ENCODE assay signal across 15 cellular contexts in the genomic region with DNA sequence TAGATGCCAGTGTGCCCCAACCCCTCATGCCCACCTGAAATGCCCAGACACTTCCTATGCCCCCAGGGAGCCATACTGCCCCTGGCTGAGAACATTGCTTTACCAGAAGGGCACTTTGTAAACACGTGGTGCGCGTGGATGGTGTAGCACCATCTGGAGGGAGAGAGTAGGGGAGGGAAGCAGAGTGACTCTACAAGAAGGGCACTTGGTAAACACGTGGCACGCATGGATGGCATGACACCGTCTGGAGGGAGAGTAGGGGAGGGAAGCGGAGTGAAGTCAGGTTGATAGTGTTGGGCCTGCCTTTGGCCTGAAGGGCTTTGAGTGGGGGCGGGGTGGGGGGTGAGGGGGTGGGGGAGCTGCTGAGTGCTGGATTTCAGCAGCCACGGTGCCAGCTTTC.
DNase-seq lines count a peak whose midpoint lies in the region; ATAC-seq, FAIRE-seq and TF ChIP-seq lines count a peak whose summit lies in the region.
"Had no signal": no experiment of that assay in that cellular context is flagged by ENCODE, and none has a peak within 500 bp of the region (broad histone marks: within the 10 kb centered on the region; RNA-seq: fewer than 3 reads in every experiment).

No MANE protein-coding gene starts in this region.

- no peak overlapping the region for H3K18ac ChIP-seq in H1 (ENCODE audit: extremely low read depth, low read length)

- no peak overlapping the region for H4K5ac ChIP-seq in H1 (ENCODE audit: insufficient read length, low read depth, low read length)

- H4K8ac ChIP-seq in H1 (ENCODE audit: extremely low read depth, insufficient read depth, low read length), result no peak overlapping the region

- no peaks in the 10 kb centered on the region for H3K9me3 ChIP-seq in BLaER1
- no peaks in the 10 kb centered on the region for H3K9me3 ChIP-seq in H1 (ENCODE audit: insufficient read depth in 2 of 2, low read depth in 1 of 2, low read length in 1 of 2)

- peak; percentile 83 for DNase-seq in DMS53 (lab: John Stamatoyannopoulos, UW)
- DNase-seq in NCI-H2029 treated with DMSO at 0.1 percent for 48 hours (lab: John Stamatoyannopoulos, UW), result peak; percentile 38
- DNase-seq in H1 (ENCODE audit: low read depth in 1 of 2, low spot score in 2 of 2), result no peak
- no peak for DNase-seq in RKO (ENCODE audit: low spot score)
- no peak for DNase-seq in activated CD4-positive, alpha-beta T cell treated with anti-CD3 and anti-CD28 coated beads, Interleukin-2, amount 50 U/mL, for 4 hours
- DNase-seq: activated B cell treated with CpG ODN at 0.5 μM for 24 hours; activated CD4-positive, alpha-beta T cell treated with anti-CD3 and anti-CD28 coated beads, Interleukin-2, amount 50 U/mL, for 48 hours; activated effector memory CD4-positive, alpha-beta T cell treated with anti-CD3 and anti-CD28 coated beads, Interleukin-2, amount 50 U/mL, for 16 hours; DND-41; GM23248; immature natural killer cell had no signal

- POLR2A ChIA-PET in H1 (lab: Charles Lee; ENCODE audit: partially characterized antibody), result no interaction called here

- no peaks in the 10 kb centered on the region for H3K79me1 ChIP-seq in H1 (ENCODE audit: low read depth, low read length)

- TF ChIP-seq RAD21 in H1 (IDR thresholded peaks at IDR 0.05 in 1 of 2, conservative IDR thresholded peaks at IDR 0.05 in 1 of 2; ENCODE audit: low read depth in 2 of 2, low read length in 2 of 2), result no peak

- H3K23me2 ChIP-seq in H1 (ENCODE audit: low read depth, low read length), result no peaks in the 10 kb centered on the region

- no peak overlapping the region for H2AFZ ChIP-seq in H1 (ENCODE audit: low read length)
- H2AFZ ChIP-seq: GM23248 had no signal

- no peak overlapping the region for H3K56ac ChIP-seq in H1 (replicated peaks; ENCODE audit: insufficient read length, low read depth, low read length)

- FAIRE-seq in H1 (lab: Jason Lieb, UNC), result no peak
- FAIRE-seq: GM12891, GM19239 had no signal

- H3K4me3 ChIP-seq in BLaER1, result no peak overlapping the region
- no peak overlapping the region for H3K4me3 ChIP-seq in H1 (ENCODE audit: extremely low read depth in 1 of 4, insufficient read depth in 2 of 4, low read depth in 3 of 4, low read length in 4 of 4)
- H3K4me3 ChIP-seq: GM23248 had no signal

- no peak for TF ChIP-seq CTCF in H1 (IDR thresholded peaks at IDR 0.05; ENCODE audit: control extremely low read depth in 1 of 3, insufficient read depth in 1 of 3, low read depth in 1 of 3, low read length in 3 of 3)

- no peak overlapping the region for H2BK15ac ChIP-seq in H1 (ENCODE audit: low read length)

- H3K4me1 ChIP-seq in BLaER1 (peaks cover 35% of the 10 kb centered on the region), H1 (replicated peaks in 1 of 4; ENCODE audit: control insufficient read depth in 3 of 4, insufficient read depth in 4 of 4, low read length in 3 of 4) (no peaks in the 10 kb centered on the region; a peak in 1 of 7 replicates)

- no peak overlapping the region for H2BK5ac ChIP-seq in H1 (ENCODE audit: low read depth, low read length)

- no peaks in the 10 kb centered on the region for H3K79me2 ChIP-seq in H1 (ENCODE audit: control insufficient read depth in 1 of 2, insufficient read depth in 2 of 2, low read length in 2 of 2)

- ATAC-seq in GM18498 (IDR thresholded peaks at IDR 0.05; ENCODE audit: unreplicated experiment), result no peak

- 0 out of 2 replicates have a peak overlapping the region, but pooled peaks have one; percentile 28 for H2AK5ac ChIP-seq in H1 (ENCODE audit: low read depth, low read length)

- no peak overlapping the region for H3K14ac ChIP-seq in H1 (ENCODE audit: insufficient read length)

- no peak overlapping the region for H3K9ac ChIP-seq in BLaER1
- H3K9ac ChIP-seq in H1 (replicated peaks in 1 of 4; ENCODE audit: extremely low read depth in 1 of 4, low read depth in 3 of 4, low read length in 3 of 4), result no peak overlapping the region
- H3K9ac ChIP-seq: GM23248 had no signal

- H3K4me2 ChIP-seq in BLaER1 (peak overlapping the region; percentile 48), H1 (ENCODE audit: insufficient read depth in 1 of 2, low read depth in 2 of 2, low read length in 2 of 2) (no peak overlapping the region)

- H2BK12ac ChIP-seq in H1 (ENCODE audit: low read depth, low read length), result no peak overlapping the region

- CTCF ChIA-PET in H1 (lab: Charles Lee; ENCODE audit: partially characterized antibody), result interaction anchor here (0.6 to 2.6 kb wide), 3 partner anchors 9 to 119 kb away, joined by 3 to 7 read pairs (median 6); no protein-coding TSS in a partner anchor

- WGBS in H1 (ENCODE audit: extremely low coverage in 1 of 2, insufficient coverage in 1 of 2, insufficient read length in 1 of 2, insufficient replicate concordance in 2 of 2, low coverage in 1 of 2, low lambda C conversion rate in 2 of 2, missing lambda C conversion rate in 1 of 2), 2 experiments, result 88% methylated on average over 9 of the region's 9 CpGs; no CpG with 5 or more reads in 1 of the 2 experiments

- no peak overlapping the region for H2BK120ac ChIP-seq in H1 (replicated peaks; ENCODE audit: low read depth, low read length)

- no peak overlapping the region for H3K4ac ChIP-seq in H1 (replicated peaks; ENCODE audit: insufficient read length, low read depth, low read length)

- H3K36me3 ChIP-seq in BLaER1 (no peaks in the 10 kb centered on the region), H1 (ENCODE audit: control insufficient read depth in 2 of 4, insufficient read depth in 4 of 4, low read length in 3 of 4) (no peaks in the 10 kb centered on the region)

- TF ChIP-seq EP300 in H1 (IDR thresholded peaks at IDR 0.05; ENCODE audit: borderline replicate concordance in 1 of 2, low read depth in 2 of 2, low read length in 2 of 2), result no peak

- H3K27me3 ChIP-seq in BLaER1 (no peaks in the 10 kb centered on the region), H1 (replicated peaks in 1 of 4; ENCODE audit: control insufficient read depth in 3 of 4, extremely low read depth in 1 of 4, insufficient read depth in 3 of 4, low read length in 3 of 4) (no peaks in the 10 kb centered on the region)

- H4K91ac ChIP-seq in H1 (replicated peaks; ENCODE audit: insufficient read length, low read length), result no peak overlapping the region

- no peak overlapping the region for H2BK20ac ChIP-seq in H1 (ENCODE audit: low read length)

- H3K27ac ChIP-seq in BLaER1 (no peak overlapping the region), H1 (ENCODE audit: low read depth, low read length) (no peak overlapping the region)
- H3K27ac ChIP-seq: GM23248 had no signal

- H4K20me1 ChIP-seq in BLaER1 (no peaks in the 10 kb centered on the region), H1 (replicated peaks in 1 of 2; ENCODE audit: control insufficient read depth in 1 of 2, insufficient read depth in 2 of 2, low read length in 2 of 2) (peaks cover 0 to 2% of the 10 kb centered on the region in 2 experiments)

- TF ChIP-seq POLR2A in H1 (IDR thresholded peaks at IDR 0.05; ENCODE audit: control extremely low read depth in 1 of 2, low read depth in 2 of 2, low read length in 2 of 2), result no peak

- H3K23ac ChIP-seq in H1 (ENCODE audit: insufficient read length), result no peak overlapping the region

TF ChIP-seq in H1, 55 proteins besides CTCF, POLR2A, EP300 and RAD21:
- TF ChIP-seq TEAD4 (IDR thresholded peaks at IDR 0.05; ENCODE audit: low read depth, low read length) (no peak), KDM1A (IDR thresholded peaks at IDR 0.05; ENCODE audit: borderline replicate concordance, low read length) (no peak)
- TF ChIP-seq, protein P1, sequence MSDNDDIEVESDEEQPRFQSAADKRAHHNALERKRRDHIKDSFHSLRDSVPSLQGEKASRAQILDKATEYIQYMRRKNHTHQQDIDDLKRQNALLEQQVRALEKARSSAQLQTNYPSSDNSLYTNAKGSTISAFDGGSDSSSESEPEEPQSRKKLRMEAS (IDR thresholded peaks at IDR 0.05), result no peak

Comparison
In these comparisons a context has a peak if more than half of its experiments do, and no peak if none do; other contexts are left out.
1. DNase-seq: peak in DMS53 (single experiment) and NCI-H2029 treated with DMSO at 0.1 percent for 48 hours (single experiment); none in H1 (0 of 2), RKO (single experiment) and activated CD4-positive, alpha-beta T cell treated with anti-CD3 and anti-CD28 coated beads, Interleukin-2, amount 50 U/mL, for 4 hours (0 of 2).